ENCODE assay signal across 9 cellular contexts in the genomic region with DNA sequence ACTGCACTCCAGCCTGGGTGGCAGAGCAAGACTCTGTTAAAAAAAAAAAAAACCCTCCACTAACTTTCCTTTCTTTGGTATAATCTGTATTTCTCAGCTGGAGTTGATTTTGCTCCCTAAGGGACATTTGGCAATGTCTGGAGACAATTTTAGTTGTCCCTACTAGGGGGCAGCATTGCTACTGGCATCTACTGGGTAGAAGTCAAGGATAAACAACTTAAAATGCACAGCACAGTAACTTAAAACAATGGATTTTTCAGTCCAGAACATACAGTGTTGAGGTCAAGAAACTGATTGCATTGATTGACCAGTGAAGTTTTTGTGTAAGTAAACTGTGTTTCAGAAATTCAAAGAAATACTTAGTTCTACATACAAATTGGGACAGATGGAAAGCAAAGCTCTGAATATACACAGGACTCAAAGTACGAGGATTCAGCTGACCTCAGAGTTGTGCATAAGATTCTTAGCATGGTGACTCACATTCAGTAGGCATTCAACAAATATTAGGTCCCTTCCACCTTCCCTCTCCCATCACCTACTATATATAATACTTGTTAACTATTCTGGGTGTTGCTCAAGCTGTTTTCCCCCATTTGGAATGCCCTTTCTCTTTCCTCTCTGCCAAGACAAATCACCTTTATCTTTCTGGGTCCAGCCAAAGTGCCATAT. TPM values are rescaled to one million over a fixed set of nuclear protein-coding genes. Genes with fewer than 3 reads are reported as not detected.
DNase-seq lines count a peak whose midpoint lies in the region; ATAC-seq and TF ChIP-seq lines count a peak whose summit lies in the region.
"Had no signal": no experiment of that assay in that cellular context is flagged by ENCODE, and none has a peak within 500 bp of the region (broad histone marks: within the 10 kb centered on the region; RNA-seq: fewer than 3 reads in every experiment).

No MANE protein-coding gene starts in this region.

- no peak overlapping the region for H3K4me3 ChIP-seq in Peyer's patch

- H3K27ac ChIP-seq in Peyer's patch = no peak overlapping the region

- ATAC-seq in GM19324 (IDR thresholded peaks at IDR 0.05; ENCODE audit: low FRiP score, unreplicated experiment) = no peak
- no peak for ATAC-seq in GM21576 (IDR thresholded peaks at IDR 0.05; ENCODE audit: unreplicated experiment)

- H3K9me3 Mint-ChIP-seq in endothelial cell (ENCODE audit: unreplicated experiment) = no peaks in the 10 kb centered on the region
- no peaks in the 10 kb centered on the region for H3K9me3 Mint-ChIP-seq in progenitor cell of endocrine pancreas (ENCODE audit: low read depth)
- H3K9me3 Mint-ChIP-seq: activated T-helper 2 cell treated with anti-CD3 and anti-CD28 coated beads, Interferon-gamma antibody, Interleukin-2, Interleukin-4, amounts not matched to agents 10 μg/mL and 5 μg/mL and 100 μg/mL, durations not matched to agents 14 hours and 24 hours and 36 hours had no signal

- H3K27me3 Mint-ChIP-seq in endothelial cell (ENCODE audit: unreplicated experiment) (no peaks in the 10 kb centered on the region), progenitor cell of endocrine pancreas (no peaks in the 10 kb centered on the region)

- TF ChIP-seq CTCF in GM12873 (IDR thresholded peaks at IDR 0.05; ENCODE audit: insufficient read depth, low read depth, low read length, missing control alignments) (peak; percentile 46), endothelial cell (IDR thresholded peaks at IDR 0.05; ENCODE audit: unreplicated experiment) (peak; percentile 17), progenitor cell of endocrine pancreas (IDR thresholded peaks at IDR 0.05; ENCODE audit: unreplicated experiment) (peak; percentile 68), Peyer's patch (IDR thresholded peaks at IDR 0.05) (no peak)

- H3K27ac Mint-ChIP-seq in endothelial cell (ENCODE audit: unreplicated experiment) (no peak overlapping the region), progenitor cell of endocrine pancreas (no peak overlapping the region)
- H3K27ac Mint-ChIP-seq: activated T-helper 2 cell treated with anti-CD3 and anti-CD28 coated beads, Interferon-gamma antibody, Interleukin-2, Interleukin-4, amounts not matched to agents 10 μg/mL and 5 μg/mL and 100 μg/mL, durations not matched to agents 14 hours and 24 hours and 36 hours had no signal

- no peaks in the 10 kb centered on the region for H3K36me3 ChIP-seq in Peyer's patch

- DNase-seq in NCI-H460 (ENCODE audit: extremely low read depth, low read depth) = peak; percentile 41
- DNase-seq in endothelial cell (ENCODE audit: low spot score) = no peak
- no peak for DNase-seq in progenitor cell of endocrine pancreas (ENCODE audit: low spot score, unreplicated experiment)
- no peak for DNase-seq in Peyer's patch

- no peaks in the 10 kb centered on the region for H3K36me3 Mint-ChIP-seq in endothelial cell (ENCODE audit: low read depth, unreplicated experiment)
- H3K36me3 Mint-ChIP-seq in progenitor cell of endocrine pancreas (ENCODE audit: insufficient read depth) = no peaks in the 10 kb centered on the region

- H3K4me1 ChIP-seq in Peyer's patch = no peaks in the 10 kb centered on the region

- H3K4me3 Mint-ChIP-seq in endothelial cell (ENCODE audit: unreplicated experiment) (no peak overlapping the region), progenitor cell of endocrine pancreas (ENCODE audit: low read depth) (no peak overlapping the region)

- H3K27me3 ChIP-seq in Peyer's patch = no peaks in the 10 kb centered on the region

- no peak for TF ChIP-seq POLR2A in Peyer's patch (IDR thresholded peaks at IDR 0.05)

- H3K4me1 Mint-ChIP-seq in endothelial cell (ENCODE audit: unreplicated experiment) (peaks cover 7% of the 10 kb centered on the region), progenitor cell of endocrine pancreas (ENCODE audit: low read depth) (no peaks in the 10 kb centered on the region)

- H3K9me3 ChIP-seq in Peyer's patch = no peaks in the 10 kb centered on the region

RNA-seq across cellular contexts. Expression of gene DDX53, which starts 8.8 kb away (rescaled TPM):
- not detected in 2 replicates for total RNA-seq in NCI-H460 (2014; rRNA removed; shearing (Covaris generic))
- not detected in 2 replicates for polyA plus RNA-seq in NCI-H460 (2014; cell fraction: nucleus; rRNA removed)
- total RNA-seq in endothelial cell (ENCODE audit: unreplicated experiment) (not detected), progenitor cell of endocrine pancreas (not detected in 2 replicates), Peyer's patch (not detected)
- total RNA-seq: activated T-helper 2 cell treated with anti-CD3 and anti-CD28 coated beads, Interferon-gamma antibody, Interleukin-2, Interleukin-4, amounts not matched to agents 10 μg/mL and 5 μg/mL and 100 μg/mL, durations not matched to agents 14 hours and 24 hours and 36 hours; skeletal muscle tissue had no signal

Comparison
In these comparisons a context has a peak if more than half of its experiments do, and no peak if none do; other contexts are left out.
1. CTCF ChIP-seq: peak in GM12873 (single experiment), endothelial cell (single experiment) and progenitor cell of endocrine pancreas (single experiment); none in Peyer's patch (0 of 6).